32 cellular contexts compared by ENCODE assay signal in the genomic region with DNA sequence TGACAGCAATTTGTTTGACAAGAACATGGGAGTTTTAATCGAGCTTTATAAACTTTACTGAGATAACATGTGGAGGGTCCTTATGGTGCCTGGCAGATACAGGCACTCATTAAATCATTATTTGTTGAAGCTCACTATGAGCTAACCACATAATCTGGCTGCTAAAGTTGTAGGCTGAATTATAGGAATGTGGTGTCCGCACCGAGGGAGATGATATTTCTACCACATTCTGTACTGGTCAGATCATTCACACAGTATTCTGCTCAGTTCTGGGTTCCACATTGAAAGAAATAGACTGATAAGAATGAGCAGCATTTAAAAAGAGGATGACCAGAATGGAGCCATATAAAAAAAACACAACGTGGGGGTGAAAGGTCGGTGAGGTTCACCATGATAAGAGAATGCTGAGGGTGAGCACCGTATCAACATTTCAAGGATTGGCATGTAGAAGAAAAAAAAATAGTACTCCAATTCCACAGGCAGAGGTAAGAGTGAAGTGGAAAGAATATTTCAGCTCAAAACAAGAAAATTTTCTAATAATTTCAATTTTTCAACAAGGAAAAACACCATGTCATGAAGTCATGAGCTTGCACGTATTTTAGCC. TPM values are rescaled to one million over a fixed set of nuclear protein-coding genes. Genes with fewer than 3 reads are reported as not detected.
"Had no signal": no experiment of that assay in that cellular context is flagged by ENCODE, and none has a peak within 500 bp of the region (broad histone marks: within the 10 kb centered on the region; RNA-seq: fewer than 3 reads in every experiment).

No MANE protein-coding gene starts in this region.

- DNase-seq: hypothalamus; immature natural killer cell; kidney; left colon; left lung; lower lobe of right lung; mammary epithelial cell; mesenchymal stem cell; naive thymus-derived CD4-positive, alpha-beta T cell; ovary; right lobe of liver; stimulated activated CD4-positive, alpha-beta T cell treated with anti-CD3 and anti-CD28 coated beads, Interleukin-12 subunit alpha, Interleukin-12 subunit beta, amount 100 ng/mL, for 4 hours; stimulated activated CD4-positive, alpha-beta T cell treated with anti-CD3 and anti-CD28 coated beads, Interleukin-15, amount 100 ng/mL, for 24 hours; stimulated activated CD4-positive, alpha-beta T cell treated with anti-CD3 and anti-CD28 coated beads, Interleukin-2, amount 100 ng/mL, for 24 hours; stimulated activated CD4-positive, alpha-beta T cell treated with anti-CD3 and anti-CD28 coated beads, Interleukin-4, amount 100 ng/mL, for 1 hour; stimulated activated naive B cell treated with anti-CD40 and anti-IgM and Interleukin-4, amounts not matched to agents 10 μg/mL and 1 μg/mL and 100 μg/mL, for 72 hours; stimulated activated naive CD8-positive, alpha-beta T cell treated with anti-CD3 and anti-CD28 coated beads, Interleukin-15, Interleukin-2, amounts not matched to agents 100 U/mL and 50 U/mL, for 24 hours; stomach; testis; thyroid gland; transverse colon; upper lobe of left lung had no signal

- H3K9me3 Mint-ChIP-seq: natural killer cell treated with Interleukin-12 subunit alpha and Interleukin-12 subunit beta and Interleukin-15 and Interleukin-18, amount 100 ng/mL, for 72 hours; stimulated activated naive B cell treated with anti-CD40 and anti-IgM and Interleukin-4, amounts not matched to agents 10 μg/mL and 1 μg/mL and 100 μg/mL, for 72 hours had no signal

- H3K4me3 Mint-ChIP-seq: immature natural killer cell; naive thymus-derived CD4-positive, alpha-beta T cell; natural killer cell treated with Interleukin-12 subunit alpha and Interleukin-12 subunit beta and Interleukin-15 and Interleukin-18, amount 100 ng/mL, for 72 hours; stimulated activated naive B cell treated with anti-CD40 and anti-IgM and Interleukin-4, amounts not matched to agents 10 μg/mL and 1 μg/mL and 100 μg/mL, for 72 hours had no signal

- H3K36me3 ChIP-seq: left lung, lower lobe of right lung, ovary, right atrium auricular region, right lobe of liver, stomach, thyroid gland, transverse colon, upper lobe of left lung had no signal

- H3K27ac ChIP-seq: left lung, lower lobe of right lung, ovary, right atrium auricular region, right lobe of liver, skin epidermis, stomach, testis, thyroid gland, transverse colon, upper lobe of left lung had no signal

- H3K4me1 ChIP-seq: left lung, lower lobe of right lung, right atrium auricular region, right lobe of liver, stomach, testis, thyroid gland, transverse colon, upper lobe of left lung had no signal

- ATAC-seq: left colon; left lung; lower lobe of right lung; naive thymus-derived CD4-positive, alpha-beta T cell; natural killer cell treated with Interleukin-12 subunit alpha and Interleukin-12 subunit beta and Interleukin-15 and Interleukin-18, amount 100 ng/mL, for 72 hours; right lobe of liver; stimulated activated naive B cell treated with anti-CD40 and anti-IgM and Interleukin-4, amounts not matched to agents 10 μg/mL and 1 μg/mL and 100 μg/mL, for 72 hours; stimulated activated naive CD8-positive, alpha-beta T cell treated with anti-CD3 and anti-CD28 coated beads, Interleukin-15, Interleukin-2, amounts not matched to agents 100 U/mL and 50 U/mL, for 24 hours had no signal

- H3K4me1 Mint-ChIP-seq: immature natural killer cell; naive thymus-derived CD4-positive, alpha-beta T cell; stimulated activated naive B cell treated with anti-CD40 and anti-IgM and Interleukin-4, amounts not matched to agents 10 μg/mL and 1 μg/mL and 100 μg/mL, for 72 hours had no signal

- H3K27me3 Mint-ChIP-seq: progenitor cell of endocrine pancreas; stimulated activated naive B cell treated with anti-CD40 and anti-IgM and Interleukin-4, amounts not matched to agents 10 μg/mL and 1 μg/mL and 100 μg/mL, for 72 hours had no signal

- H3K27me3 ChIP-seq: left lung, ovary, right atrium auricular region, right lobe of liver, stomach, testis, thyroid gland, transverse colon, upper lobe of left lung had no signal

- H3K9me3 ChIP-seq: left lung, lower lobe of right lung, ovary, right atrium auricular region, right lobe of liver, stomach, testis, thyroid gland, transverse colon, upper lobe of left lung had no signal

- FAIRE-seq: islet of Langerhans, kidney had no signal

- H3K27ac Mint-ChIP-seq: immature natural killer cell; naive thymus-derived CD4-positive, alpha-beta T cell; natural killer cell treated with Interleukin-12 subunit alpha and Interleukin-12 subunit beta and Interleukin-15 and Interleukin-18, amount 100 ng/mL, for 72 hours; progenitor cell of endocrine pancreas; stimulated activated naive B cell treated with anti-CD40 and anti-IgM and Interleukin-4, amounts not matched to agents 10 μg/mL and 1 μg/mL and 100 μg/mL, for 72 hours had no signal

- H3K36me3 Mint-ChIP-seq: immature natural killer cell; naive thymus-derived CD4-positive, alpha-beta T cell; natural killer cell treated with Interleukin-12 subunit alpha and Interleukin-12 subunit beta and Interleukin-15 and Interleukin-18, amount 100 ng/mL, for 72 hours; stimulated activated naive B cell treated with anti-CD40 and anti-IgM and Interleukin-4, amounts not matched to agents 10 μg/mL and 1 μg/mL and 100 μg/mL, for 72 hours had no signal

- H3K4me3 ChIP-seq: left lung, lower lobe of right lung, ovary, right atrium auricular region, right lobe of liver, skin epidermis, stomach, testis, thyroid gland, transverse colon, upper lobe of left lung had no signal

RNA-seq across cellular contexts. Expression of a gene that starts 54.4 kb away (rescaled TPM):
- total RNA-seq: kidney; left lung; liver; lower lobe of right lung; mammary epithelial cell; mononuclear cell; naive thymus-derived CD4-positive, alpha-beta T cell; natural killer cell treated with Interleukin-12 subunit alpha and Interleukin-12 subunit beta and Interleukin-15 and Interleukin-18, amount 100 ng/mL, for 72 hours; omental fat pad; pulmonary artery endothelial cell; renal cortical epithelial cell; right lobe of liver had no signal
- polyA plus RNA-seq: immature natural killer cell; mammary epithelial cell; naive thymus-derived CD4-positive, alpha-beta T cell had no signal
